Comparison of ENCODE assay signal across 19 cellular contexts in the genomic region with DNA sequence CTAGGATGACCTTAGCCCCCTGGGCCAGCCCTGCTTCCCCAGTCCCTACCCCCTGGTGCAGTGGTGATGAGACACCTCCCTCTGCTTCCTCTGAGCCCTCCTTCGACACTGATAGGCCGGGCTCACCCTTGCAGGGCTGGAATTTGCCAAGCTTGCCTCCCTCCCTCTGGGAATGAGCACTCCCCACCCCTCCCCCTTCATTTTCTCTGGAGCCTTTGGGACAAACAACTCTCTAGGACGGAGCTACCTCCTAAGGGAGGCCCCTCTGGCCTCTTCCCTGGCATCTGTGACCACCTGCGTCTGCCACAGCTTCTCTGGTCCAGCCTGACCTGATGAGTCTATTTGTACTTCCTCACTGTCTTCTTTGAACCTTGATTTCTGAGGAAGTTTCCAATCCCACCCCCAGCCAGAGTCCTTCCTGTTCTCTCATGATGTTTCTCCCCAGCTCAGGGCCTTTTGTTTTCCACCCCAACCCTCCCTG. TPM values are rescaled to one million over a fixed set of nuclear protein-coding genes. Genes with fewer than 3 reads are reported as not detected.
DNase-seq lines count a peak whose midpoint lies in the region; ATAC-seq and TF ChIP-seq lines count a peak whose summit lies in the region.
"Had no signal": no experiment of that assay in that cellular context is flagged by ENCODE, and none has a peak within 500 bp of the region (broad histone marks: within the 10 kb centered on the region; RNA-seq: fewer than 3 reads in every experiment).

No MANE protein-coding gene starts in this region.

- no peak for TF ChIP-seq POLR2A in right lobe of liver (IDR thresholded peaks at IDR 0.05)

- peaks cover 0 to 8% (median 4%) of the 10 kb centered on the region in 4 donors for H3K4me1 ChIP-seq in right lobe of liver
- H3K4me1 ChIP-seq: vagina had no signal

- H3K9me3 ChIP-seq in right lobe of liver, result no peaks in the 10 kb centered on the region
- H3K9me3 ChIP-seq: mucosa of descending colon, vagina had no signal

- H3K27ac ChIP-seq in right lobe of liver, result no peak overlapping the region
- H3K27ac ChIP-seq: coronary artery, vagina had no signal

- ATAC-seq in activated naive CD8-positive, alpha-beta T cell treated with anti-CD3 and anti-CD28 coated beads, Interleukin-2, amount 10 ng/mL, durations not matched to agents 7 days and 5 days (ENCODE audit: low read depth), result no peak
- no peak for ATAC-seq in activated naive CD8-positive, alpha-beta T cell treated with anti-CD3 and anti-CD28 coated beads, Interleukin-2, amount 50 U/mL, for 24 hours
- no peak for ATAC-seq in activated B cell treated with CpG ODN at 0.5 μM for 24 hours (ENCODE audit: low read depth)
- peak in 3 of 4 donors; percentile 19 to 65 (median 50) for ATAC-seq in right lobe of liver
- ATAC-seq in left ventricle myocardium superior, result no peak
- no peak for ATAC-seq in GM21786 (IDR thresholded peaks at IDR 0.05; ENCODE audit: unreplicated experiment)
- ATAC-seq in GM19395 (IDR thresholded peaks at IDR 0.05; ENCODE audit: unreplicated experiment), result no peak
- ATAC-seq: mucosa of descending colon had no signal

- CTCF ChIA-PET in activated B cell treated with CpG ODN at 0.5 μM for 24 hours (lab: Charles Lee), result interaction anchor here (0.8 kb wide), 1 partner anchor 101 kb away, joined by 3 read pairs; no protein-coding TSS in a partner anchor

- POLR2A ChIA-PET in activated naive CD8-positive, alpha-beta T cell treated with anti-CD3 and anti-CD28 coated beads, Interleukin-2, amount 10 ng/mL, durations not matched to agents 7 days and 5 days (lab: Charles Lee), result no interaction called here
- POLR2A ChIA-PET in activated B cell treated with CpG ODN at 0.5 μM for 24 hours (lab: Charles Lee), result no interaction called here

- H3K27me3 ChIP-seq in right lobe of liver, result no peaks in the 10 kb centered on the region
- H3K27me3 ChIP-seq: vagina had no signal

- no peaks in the 10 kb centered on the region for H3K36me3 Mint-ChIP-seq in activated naive CD8-positive, alpha-beta T cell treated with anti-CD3 and anti-CD28 coated beads, Interleukin-2, amount 10 ng/mL, durations not matched to agents 7 days and 5 days
- H3K36me3 Mint-ChIP-seq in activated naive CD8-positive, alpha-beta T cell treated with anti-CD3 and anti-CD28 coated beads, Interleukin-2, amount 50 U/mL, for 24 hours (ENCODE audit: low read depth), result no peaks in the 10 kb centered on the region
- no peaks in the 10 kb centered on the region for H3K36me3 Mint-ChIP-seq in activated B cell treated with CpG ODN at 0.5 μM for 24 hours (ENCODE audit: low read depth)

- no peaks in the 10 kb centered on the region for H3K27me3 Mint-ChIP-seq in activated naive CD8-positive, alpha-beta T cell treated with anti-CD3 and anti-CD28 coated beads, Interleukin-2, amount 10 ng/mL, durations not matched to agents 7 days and 5 days
- peaks cover 1% of the 10 kb centered on the region for H3K27me3 Mint-ChIP-seq in activated naive CD8-positive, alpha-beta T cell treated with anti-CD3 and anti-CD28 coated beads, Interleukin-2, amount 50 U/mL, for 24 hours
- H3K27me3 Mint-ChIP-seq in activated B cell treated with CpG ODN at 0.5 μM for 24 hours, result no peaks in the 10 kb centered on the region

- no peak for DNase-seq in activated naive CD8-positive, alpha-beta T cell treated with anti-CD3 and anti-CD28 coated beads, Interleukin-2, amount 10 ng/mL, durations not matched to agents 7 days and 5 days
- no peak for DNase-seq in activated naive CD8-positive, alpha-beta T cell treated with anti-CD3 and anti-CD28 coated beads, Interleukin-2, amount 50 U/mL, for 24 hours
- DNase-seq in activated B cell treated with CpG ODN at 0.5 μM for 24 hours, result no peak
- peak in 2 of 3 donors; percentile 40 to 76 for DNase-seq in right lobe of liver
- DNase-seq in ureter (ENCODE audit: low spot score), result peak; percentile 29
- no peak for DNase-seq in left ventricle myocardium superior
- DNase-seq: activated T-cell treated with anti-CD3 and anti-CD28 coated beads for 4 hours; anterior cingulate cortex; EL; hypothalamus; mucosa of descending colon; NCI-H1694; SHP77 treated with DMSO at 0.1 percent for 48 hours; stimulated activated CD4-positive, alpha-beta T cell treated with anti-CD3 and anti-CD28 coated beads, Interleukin-2, amount 100 ng/mL, for 48 hours; stimulated activated naive CD4-positive, alpha-beta T cell had no signal

- peaks cover 16% of the 10 kb centered on the region for H3K4me1 Mint-ChIP-seq in activated naive CD8-positive, alpha-beta T cell treated with anti-CD3 and anti-CD28 coated beads, Interleukin-2, amount 10 ng/mL, durations not matched to agents 7 days and 5 days
- H3K4me1 Mint-ChIP-seq in activated naive CD8-positive, alpha-beta T cell treated with anti-CD3 and anti-CD28 coated beads, Interleukin-2, amount 50 U/mL, for 24 hours, result peaks cover 9% of the 10 kb centered on the region
- peaks cover 5% of the 10 kb centered on the region for H3K4me1 Mint-ChIP-seq in activated B cell treated with CpG ODN at 0.5 μM for 24 hours

- intact Hi-C loops in activated B cell treated with CpG ODN at 0.5 μM for 24 hours (cut with micrococcal nuclease) (no loop called here), right lobe of liver (cut with DNase I) (no loop called here), left ventricle myocardium superior (cut with micrococcal nuclease) (no loop called here)

- peaks cover 0 to under 1% (median 0%) of the 10 kb centered on the region in 4 donors for H3K36me3 ChIP-seq in right lobe of liver
- H3K36me3 ChIP-seq: vagina had no signal

- no peaks in the 10 kb centered on the region for H3K9me3 Mint-ChIP-seq in activated naive CD8-positive, alpha-beta T cell treated with anti-CD3 and anti-CD28 coated beads, Interleukin-2, amount 10 ng/mL, durations not matched to agents 7 days and 5 days
- H3K9me3 Mint-ChIP-seq in activated naive CD8-positive, alpha-beta T cell treated with anti-CD3 and anti-CD28 coated beads, Interleukin-2, amount 50 U/mL, for 24 hours, result no peaks in the 10 kb centered on the region
- H3K9me3 Mint-ChIP-seq in activated B cell treated with CpG ODN at 0.5 μM for 24 hours, result no peaks in the 10 kb centered on the region

- peak overlapping the region in 1 of 3 donors; percentile 5 for H3K4me3 ChIP-seq in right lobe of liver
- H3K4me3 ChIP-seq: coronary artery, mucosa of descending colon, vagina had no signal

- H3K27ac Mint-ChIP-seq in activated naive CD8-positive, alpha-beta T cell treated with anti-CD3 and anti-CD28 coated beads, Interleukin-2, amount 10 ng/mL, durations not matched to agents 7 days and 5 days, result peak overlapping the region; percentile 74
- no peak overlapping the region for H3K27ac Mint-ChIP-seq in activated naive CD8-positive, alpha-beta T cell treated with anti-CD3 and anti-CD28 coated beads, Interleukin-2, amount 50 U/mL, for 24 hours
- H3K27ac Mint-ChIP-seq in activated B cell treated with CpG ODN at 0.5 μM for 24 hours, result peak overlapping the region; percentile 51

- H3K4me3 Mint-ChIP-seq in activated naive CD8-positive, alpha-beta T cell treated with anti-CD3 and anti-CD28 coated beads, Interleukin-2, amount 10 ng/mL, durations not matched to agents 7 days and 5 days, result no peak overlapping the region
- H3K4me3 Mint-ChIP-seq in activated naive CD8-positive, alpha-beta T cell treated with anti-CD3 and anti-CD28 coated beads, Interleukin-2, amount 50 U/mL, for 24 hours, result no peak overlapping the region
- no peak overlapping the region for H3K4me3 Mint-ChIP-seq in activated B cell treated with CpG ODN at 0.5 μM for 24 hours

- TF ChIP-seq CTCF in activated B cell treated with CpG ODN at 0.5 μM for 24 hours (IDR thresholded peaks at IDR 0.05) (no peak), right lobe of liver (IDR thresholded peaks at IDR 0.05) (no peak)

- WGBS in right lobe of liver (ENCODE audit: insufficient coverage, low coverage, low lambda C conversion rate, missing lambda C conversion rate), result 51% methylated on average over 4 of the region's 4 CpGs

RNA-seq across cellular contexts. Expression of gene ADA2, which starts 53.3 kb away (rescaled TPM):
- total RNA-seq in activated naive CD8-positive, alpha-beta T cell treated with anti-CD3 and anti-CD28 coated beads, Interleukin-2, amount 10 ng/mL, durations not matched to agents 7 days and 5 days, result 10 to 100 TPM; 81.6 to 90.6 TPM
- 21.9 and 29.3 TPM in 2 replicates for total RNA-seq in activated B cell treated with CpG ODN at 0.5 μM for 24 hours
- total RNA-seq in right lobe of liver, result 10 to 100 TPM in 2 of 6 experiments, 1 to 10 TPM in 4; 5.3 to 25.8 (median 8.8) TPM
- 22.9 TPM for total RNA-seq in ureter
- total RNA-seq in left ventricle myocardium superior, result 34.0 TPM

Comparison
In these comparisons a context has a peak if more than half of its experiments do, and no peak if none do; other contexts are left out.
1. ATAC-seq: peak in right lobe of liver (3 of 4); none in activated naive CD8-positive, alpha-beta T cell treated with anti-CD3 and anti-CD28 coated beads, Interleukin-2, amount 10 ng/mL, durations not matched to agents 7 days and 5 days (single experiment), activated naive CD8-positive, alpha-beta T cell treated with anti-CD3 and anti-CD28 coated beads, Interleukin-2, amount 50 U/mL, for 24 hours (single experiment), activated B cell treated with CpG ODN at 0.5 μM for 24 hours (single experiment), left ventricle myocardium superior (single experiment), GM21786 (single experiment) and GM19395 (single experiment).
2. DNase-seq: peak in right lobe of liver (2 of 3) and ureter (single experiment); none in activated naive CD8-positive, alpha-beta T cell treated with anti-CD3 and anti-CD28 coated beads, Interleukin-2, amount 10 ng/mL, durations not matched to agents 7 days and 5 days (single experiment), activated naive CD8-positive, alpha-beta T cell treated with anti-CD3 and anti-CD28 coated beads, Interleukin-2, amount 50 U/mL, for 24 hours (single experiment), activated B cell treated with CpG ODN at 0.5 μM for 24 hours (single experiment) and left ventricle myocardium superior (single experiment).